In the genomic region with DNA sequence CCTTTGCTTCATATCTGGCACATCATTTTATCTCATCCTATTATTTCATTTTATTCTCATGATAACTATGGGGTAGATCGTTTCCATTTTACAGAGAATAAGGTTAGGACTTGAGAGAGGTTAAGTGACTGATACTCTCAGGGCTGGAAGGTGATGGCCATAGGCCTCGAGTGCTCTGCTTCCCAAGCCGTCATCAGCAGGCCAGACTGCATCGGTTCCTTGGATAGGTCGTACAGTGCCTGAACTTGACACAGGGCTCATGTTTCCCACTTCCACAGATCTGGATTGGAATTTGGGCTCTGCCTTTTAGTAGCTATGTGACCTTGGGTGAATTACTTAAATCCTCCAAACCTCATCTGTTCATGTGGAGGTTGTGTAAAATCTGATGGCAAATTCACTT, we compare ENCODE assay signal across 30 cellular contexts.
DNase-seq lines count a peak whose midpoint lies in the region; ATAC-seq, FAIRE-seq and TF ChIP-seq lines count a peak whose summit lies in the region.
"Had no signal": no experiment of that assay in that cellular context is flagged by ENCODE, and none has a peak within 500 bp of the region (broad histone marks: within the 10 kb centered on the region; RNA-seq: fewer than 3 reads in every experiment).

No MANE protein-coding gene starts in this region.

- TF ChIP-seq CTCF in left ventricle myocardium inferior (IDR thresholded peaks at IDR 0.05; ENCODE audit: borderline replicate concordance), result no peak
- no peak for TF ChIP-seq CTCF in IMR-90 (conservative IDR thresholded peaks at IDR 0.05; ENCODE audit: low read depth, low read length)
- TF ChIP-seq CTCF in glutamatergic neuron (IDR thresholded peaks at IDR 0.05; ENCODE audit: partially characterized antibody, unreplicated experiment), result no peak
- no peak for TF ChIP-seq CTCF in GM10266 (IDR thresholded peaks at IDR 0.05; ENCODE audit: control insufficient read depth, insufficient read depth, low read depth, missing control alignments)
- no peak for TF ChIP-seq CTCF in kidney (IDR thresholded peaks at IDR 0.05; ENCODE audit: borderline replicate concordance, extremely low read depth, insufficient read depth)

- H2BK15ac ChIP-seq in IMR-90 (ENCODE audit: low read depth, low read length), result no peak overlapping the region

- 0 out of 2 replicates have a peak overlapping the region, but pooled peaks have one; percentile 51 for H2AK5ac ChIP-seq in IMR-90 (ENCODE audit: low read depth, low read length)

- no peak for DNase-seq in left ventricle myocardium inferior
- no peak for DNase-seq in cardiac septum (ENCODE audit: low spot score)
- no peak for DNase-seq in IMR-90
- no peak for DNase-seq in glutamatergic neuron
- no peak for DNase-seq in GM10266 (ENCODE audit: extremely low spot score)
- no peak for DNase-seq in kidney
- DNase-seq: activated B cell treated with CpG ODN at 0.5 μM for 24 hours; activated naive CD4-positive, alpha-beta T cell treated with anti-CD3 and anti-CD28 coated beads, Interleukin-2, amount 50 U/mL, for 16 hours; Calu3; effector CD4-positive, alpha-beta T cell; HFFc6; hypothalamus; left colon; mesenchymal stem cell; NCI-H146; NCI-H2107; NK-92 treated with Interleukin-12 subunit alpha and Interleukin-12 subunit beta, amount 100 ng/mL, for 24 hours; stimulated activated CD4-positive, alpha-beta T cell treated with anti-CD3 and anti-CD28 coated beads, Interleukin-4, amount 100 ng/mL, for 1 hour; substantia nigra; T-helper 1 cell had no signal

- dilution Hi-C loops in IMR-90 (cut with HindIII; ENCODE audit: low sequenced_read_pairs, unreplicated experiment), result no loop called here

- no peak for TF ChIP-seq RAD21 in IMR-90 (IDR thresholded peaks at IDR 0.05; ENCODE audit: low read length)

- no peaks in the 10 kb centered on the region for H4K20me1 ChIP-seq in IMR-90 (ENCODE audit: insufficient read depth, low read length)

- in situ Hi-C loops in IMR-90 (cut with MboI; ENCODE audit: low sequenced_read_pairs), result no loop called here

- 67% methylated on average over 1 of the region's 5 CpGs; no CpG with 5 or more reads in 1 of the 2 experiments for WGBS in IMR-90 (ENCODE audit: extremely low coverage in 2 of 2, insufficient read length in 1 of 2), 2 experiments

- no peak for TF ChIP-seq POLR2A in IMR-90 (IDR thresholded peaks at IDR 0.05; ENCODE audit: low read depth, low read length)

- ATAC-seq in IMR-90 (ENCODE audit: low read depth), result no peak
- ATAC-seq: activated T-helper 17 cell treated with anti-CD3 and anti-CD28 coated beads, Interleukin-2, amount 50 U/mL, for 72 hours; left colon; sciatic nerve had no signal

- H3K27ac ChIP-seq in left ventricle myocardium inferior (replicated peaks) (peak overlapping the region; percentile 32), IMR-90 (ENCODE audit: insufficient read depth, low read length) (no peak overlapping the region), subcutaneous abdominal adipose tissue (ENCODE audit: low read depth, low read length) (peak overlapping the region; percentile 11), kidney (ENCODE audit: low read depth in 2 of 2, low read length in 2 of 2) (no peak overlapping the region)
- H3K27ac ChIP-seq: BLaER1 treated with 17β-estradiol and CSF1 and Interleukin-3, amounts not matched to agents 10 nM and 100 nM; breast epithelium; neutrophil had no signal

- peaks cover 20% of the 10 kb centered on the region for H3K4me1 Mint-ChIP-seq in glutamatergic neuron (ENCODE audit: low read depth, unreplicated experiment)

- 0 out of 2 replicates have a peak overlapping the region, but pooled peaks have one; percentile 10 for H2BK20ac ChIP-seq in IMR-90 (ENCODE audit: low read depth, low read length)

- POLR2A ChIA-PET in IMR-90 (lab: Charles Lee; ENCODE audit: unreplicated experiment), result interaction anchor here (0.6 kb wide), 1 partner anchor 13 kb away, joined by 3 read pairs; no protein-coding TSS in a partner anchor

- peaks cover 41% of the 10 kb centered on the region for H3K4me1 ChIP-seq in left ventricle myocardium inferior
- H3K4me1 ChIP-seq in IMR-90 (ENCODE audit: control insufficient read depth, insufficient read depth, low read length), result no peaks in the 10 kb centered on the region
- peaks cover 0 to 14% (median 3%) of the 10 kb centered on the region in 5 donors for H3K4me1 ChIP-seq in subcutaneous abdominal adipose tissue (ENCODE audit: control insufficient read depth in 5 of 5, insufficient read depth in 5 of 5, low read length in 5 of 5)
- no peaks in the 10 kb centered on the region for H3K4me1 ChIP-seq in kidney (ENCODE audit: control insufficient read depth in 1 of 2, insufficient read depth in 1 of 2, low read depth in 1 of 2, low read length in 2 of 2)
- H3K4me1 ChIP-seq: breast epithelium had no signal

- H3K9ac ChIP-seq in IMR-90 (ENCODE audit: low read depth, low read length) (no peak overlapping the region), subcutaneous abdominal adipose tissue (ENCODE audit: low read length in 5 of 5) (no peak overlapping the region), kidney (ENCODE audit: low read length in 2 of 2) (no peak overlapping the region)
- H3K9ac ChIP-seq: BLaER1 treated with 17β-estradiol and CSF1 and Interleukin-3, amounts not matched to agents 10 nM and 100 nM had no signal

- H3K56ac ChIP-seq in IMR-90 (ENCODE audit: extremely low read depth, insufficient read depth, low read length), result no peak overlapping the region

- H3K27ac Mint-ChIP-seq in glutamatergic neuron (ENCODE audit: unreplicated experiment), result peak overlapping the region; percentile 6
- H3K27ac Mint-ChIP-seq: HFFc6, progenitor cell of endocrine pancreas, type B pancreatic cell had no signal

- H3K9me3 Mint-ChIP-seq in glutamatergic neuron (ENCODE audit: unreplicated experiment), result peaks cover 9% of the 10 kb centered on the region
- H3K9me3 Mint-ChIP-seq: activated B cell treated with CpG ODN at 0.5 μM for 24 hours; activated T-helper 17 cell treated with anti-CD3 and anti-CD28 coated beads, Interleukin-2, amount 50 U/mL, for 72 hours; HFFc6; type B pancreatic cell had no signal

- H2BK120ac ChIP-seq in IMR-90 (ENCODE audit: low read depth, low read length), result no peak overlapping the region

- H4K8ac ChIP-seq in IMR-90 (ENCODE audit: low read depth in 2 of 2, low read length in 2 of 2), result no peak overlapping the region

- H3K18ac ChIP-seq in IMR-90 (ENCODE audit: low read depth, low read length), result no peak overlapping the region

- intact Hi-C loops in left ventricle myocardium inferior (cut with micrococcal nuclease), result no loop called here
- intact Hi-C loops in cardiac septum (cut with DNase I), result no loop called here
- intact Hi-C loops in IMR-90 (cut with micrococcal nuclease), result no loop called here
- intact Hi-C loops in kidney (cut with DNase I), result no loop called here

- no peak overlapping the region for H3K4me2 ChIP-seq in IMR-90 (ENCODE audit: low read depth, low read length)
- H3K4me2 ChIP-seq: BLaER1 treated with 17β-estradiol and CSF1 and Interleukin-3, amounts not matched to agents 10 nM and 100 nM had no signal

- H3K36me3 Mint-ChIP-seq in glutamatergic neuron (ENCODE audit: unreplicated experiment), result no peaks in the 10 kb centered on the region

- no peak overlapping the region for H4K91ac ChIP-seq in IMR-90 (ENCODE audit: insufficient read depth, low read depth, low read length)

- no peaks in the 10 kb centered on the region for H3K27me3 ChIP-seq in left ventricle myocardium inferior (ENCODE audit: low read depth)
- H3K27me3 ChIP-seq in IMR-90 (ENCODE audit: control insufficient read depth, insufficient read depth, low read length), result no peaks in the 10 kb centered on the region
- no peaks in the 10 kb centered on the region for H3K27me3 ChIP-seq in subcutaneous abdominal adipose tissue (ENCODE audit: control insufficient read depth in 5 of 5, insufficient read depth in 4 of 5, low read length in 5 of 5)
- H3K27me3 ChIP-seq: BLaER1 treated with 17β-estradiol and CSF1 and Interleukin-3, amounts not matched to agents 10 nM and 100 nM; breast epithelium; neutrophil had no signal

- no peak overlapping the region for H3K4ac ChIP-seq in IMR-90 (ENCODE audit: low read depth, low read length)

- H2BK5ac ChIP-seq in IMR-90 (ENCODE audit: low read depth, low read length, poor library complexity, severe bottlenecking), result no peak overlapping the region

- H3K79me1 ChIP-seq in IMR-90 (ENCODE audit: low read depth in 1 of 2, low read length in 2 of 2), result peaks cover 14 to 15% of the 10 kb centered on the region in 2 experiments; a peak in 2 of 4 replicates

- CTCF ChIA-PET in IMR-90 (lab: Yijun Ruan, JAX), result interaction anchor here (0.7 kb wide), 1 partner anchor 12 kb away, joined by 3 read pairs; no protein-coding TSS in a partner anchor

- no peak for FAIRE-seq in kidney (lab: Jason Lieb, UNC)
- FAIRE-seq: colon, H1 had no signal

- H3K23ac ChIP-seq in IMR-90 (ENCODE audit: low read depth, low read length), result no peak overlapping the region

- BruUV-seq in IMR-90 (replicated peaks; lab: Mats Ljungman, UMichigan), result no TSS peak

- H3K4me3 ChIP-seq in left ventricle myocardium inferior, result no peak overlapping the region
- no peak overlapping the region for H3K4me3 ChIP-seq in IMR-90 (ENCODE audit: insufficient read depth, low read depth, low read length)
- H3K4me3 ChIP-seq in subcutaneous abdominal adipose tissue (ENCODE audit: low read depth in 1 of 5, low read length in 5 of 5), result no peak overlapping the region
- no peak overlapping the region for H3K4me3 ChIP-seq in kidney (ENCODE audit: low read length in 2 of 2)
- H3K4me3 ChIP-seq: BLaER1 treated with 17β-estradiol and CSF1 and Interleukin-3, amounts not matched to agents 10 nM and 100 nM; breast epithelium had no signal

- peak overlapping the region; percentile 65 for H3K4me3 Mint-ChIP-seq in glutamatergic neuron (ENCODE audit: unreplicated experiment)
- H3K4me3 Mint-ChIP-seq: activated B cell treated with CpG ODN at 0.5 μM for 24 hours; activated T-helper 17 cell treated with anti-CD3 and anti-CD28 coated beads, Interleukin-2, amount 50 U/mL, for 72 hours; HFFc6; type B pancreatic cell had no signal

- no peak overlapping the region for H4K5ac ChIP-seq in IMR-90 (ENCODE audit: low read depth, low read length)

- H3K9me1 ChIP-seq in IMR-90 (ENCODE audit: insufficient read depth, low read length), result no peaks in the 10 kb centered on the region; the same call in 1 of the 2 replicates

- no peak overlapping the region for H2AFZ ChIP-seq in IMR-90 (replicated peaks; ENCODE audit: low read length, poor library complexity)

- H3K9me3 ChIP-seq in left ventricle myocardium inferior (replicated peaks) (no peaks in the 10 kb centered on the region), IMR-90 (ENCODE audit: control insufficient read depth, insufficient read depth, low read length) (no peaks in the 10 kb centered on the region), subcutaneous abdominal adipose tissue (ENCODE audit: control insufficient read depth in 5 of 5, low read length in 5 of 5) (no peaks in the 10 kb centered on the region), kidney (ENCODE audit: control insufficient read depth in 1 of 2, low read length in 2 of 2) (no peaks in the 10 kb centered on the region)
- H3K9me3 ChIP-seq: BLaER1 treated with 17β-estradiol and CSF1 and Interleukin-3, amounts not matched to agents 10 nM and 100 nM; breast epithelium; neutrophil had no signal

- H3K36me3 ChIP-seq in left ventricle myocardium inferior, result no peaks in the 10 kb centered on the region
- H3K36me3 ChIP-seq in IMR-90 (ENCODE audit: control insufficient read depth, insufficient read depth, low read length), result no peaks in the 10 kb centered on the region
- peaks cover 3 to 7% (median 4%) of the 10 kb centered on the region in 5 donors for H3K36me3 ChIP-seq in subcutaneous abdominal adipose tissue (ENCODE audit: control insufficient read depth in 5 of 5, insufficient read depth in 5 of 5, low read length in 5 of 5)
- H3K36me3 ChIP-seq in kidney (ENCODE audit: control insufficient read depth in 1 of 2, insufficient read depth in 2 of 2, low read length in 2 of 2), result no peaks in the 10 kb centered on the region
- H3K36me3 ChIP-seq: breast epithelium had no signal

- H2AK9ac ChIP-seq in IMR-90 (replicated peaks; ENCODE audit: low read depth, low read length, poor library complexity), result no peak overlapping the region

- H3K27me3 Mint-ChIP-seq in glutamatergic neuron (ENCODE audit: unreplicated experiment), result peaks cover 5% of the 10 kb centered on the region
- H3K27me3 Mint-ChIP-seq: activated B cell treated with CpG ODN at 0.5 μM for 24 hours; activated T-helper 17 cell treated with anti-CD3 and anti-CD28 coated beads, Interleukin-2, amount 50 U/mL, for 72 hours; progenitor cell of endocrine pancreas; type B pancreatic cell had no signal

- no peak overlapping the region; the same call in 1 of the 2 replicates for H3K14ac ChIP-seq in IMR-90 (replicated peaks; ENCODE audit: low read depth, low read length)

Comparison
In these comparisons a context has a peak if more than half of its experiments do, and no peak if none do; other contexts are left out.
1. H3K27ac ChIP-seq: peak in left ventricle myocardium inferior (single experiment) and subcutaneous abdominal adipose tissue (single experiment); none in IMR-90 (single experiment) and kidney (0 of 2).